Comparison of ENCODE assay signal across 1 cellular context in the genomic region with DNA sequence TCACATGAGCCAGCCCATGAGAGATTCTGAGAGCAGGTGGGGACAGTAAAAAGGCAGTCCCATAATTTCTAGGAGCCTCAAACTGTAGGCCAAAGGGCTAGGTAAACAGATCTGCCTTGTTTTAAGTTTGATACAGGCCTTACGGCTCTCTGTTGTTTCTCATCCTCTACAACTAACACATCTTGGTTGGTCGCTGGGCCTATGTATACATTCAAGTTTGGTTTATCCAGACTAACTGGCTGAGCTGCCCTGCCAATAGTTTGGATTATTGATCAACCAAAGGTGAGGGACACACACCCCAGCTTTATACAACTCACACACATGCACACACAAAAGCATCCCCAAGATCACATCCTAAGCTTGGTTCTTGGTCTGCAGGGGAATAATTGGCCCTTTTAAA.
TF ChIP-seq lines count a peak whose summit lies in the region.

No MANE protein-coding gene starts in this region.

TF ChIP-seq in endothelial cell of umbilical vein, 7 proteins besides CTCF, POLR2A, EP300 and RAD21:
- no peak for TF ChIP-seq JUN (IDR thresholded peaks at IDR 0.05; ENCODE audit: borderline replicate concordance, insufficient read depth, insufficient read length, low read depth)
- TF ChIP-seq POLR2AphosphoS5 (IDR thresholded peaks at IDR 0.05; ENCODE audit: insufficient read depth, low read depth, low read length) = no peak
- no peak for TF ChIP-seq FOS (IDR thresholded peaks at IDR 0.05; ENCODE audit: borderline replicate concordance, insufficient read depth, low read length)
- TF ChIP-seq MYC (IDR thresholded peaks at IDR 0.05; ENCODE audit: low read depth, low read length) = no peak
- TF ChIP-seq GATA2 (IDR thresholded peaks at IDR 0.05; ENCODE audit: insufficient read depth, insufficient read length, low read depth, low read length) = no peak
- TF ChIP-seq, protein P1, sequence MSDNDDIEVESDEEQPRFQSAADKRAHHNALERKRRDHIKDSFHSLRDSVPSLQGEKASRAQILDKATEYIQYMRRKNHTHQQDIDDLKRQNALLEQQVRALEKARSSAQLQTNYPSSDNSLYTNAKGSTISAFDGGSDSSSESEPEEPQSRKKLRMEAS (IDR thresholded peaks at IDR 0.05; ENCODE audit: insufficient read depth, insufficient read length) = no peak
- no peak for TF ChIP-seq EZH2 (IDR thresholded peaks at IDR 0.05; ENCODE audit: borderline replicate concordance, low read depth, low read length, severe bottlenecking)
